Comparison of ENCODE assay signal across 1 cellular context in genomic region chr10:17742918-17743317, GRCh38.
TF ChIP-seq lines count a peak whose summit lies in the region.

No MANE protein-coding gene starts in this region.

TF ChIP-seq in SK-N-SH treated with all-trans-retinoic acid at 6 μM for 48 hours, 23 proteins besides CTCF, POLR2A, EP300 and RAD21 (continued from another document):
- no peak for TF ChIP-seq PATZ1 (CRISPR knock-in tag; IDR thresholded peaks at IDR 0.05; ENCODE audit: borderline replicate concordance)
- TF ChIP-seq ISL1 (CRISPR knock-in tag; IDR thresholded peaks at IDR 0.05) = no peak
